8 cellular contexts compared by ENCODE assay signal in genomic region chr19:18322759-18323460, GRCh38. TPM values are rescaled to one million over a fixed set of nuclear protein-coding genes. Genes with fewer than 3 reads are reported as not detected.
DNase-seq lines count a peak whose midpoint lies in the region; ATAC-seq and TF ChIP-seq lines count a peak whose summit lies in the region.

LSM4 (minus strand) TSS chr19:18323076; CDS start chr19:18323020, 56 bp downstream.

- no peaks in the 10 kb centered on the region for H3K36me3 ChIP-seq in mucosa of descending colon (ENCODE audit: low read depth)

- peak; percentile 85 for ATAC-seq in GM21576 (IDR thresholded peaks at IDR 0.05; ENCODE audit: unreplicated experiment)
- peak; percentile 81 for ATAC-seq in mucosa of descending colon

- peak; percentile 45 for TF ChIP-seq RAD21 in Ishikawa (IDR thresholded peaks at IDR 0.05; ENCODE audit: low read depth)

- peak within 1 kb of the TSS; percentile 78 for H3K4me3 ChIP-seq in epithelial cell of esophagus (ENCODE audit: low read length)
- peak within 1 kb of the TSS; percentile 59 for H3K4me3 ChIP-seq in mucosa of descending colon

- peak; percentile 55 for TF ChIP-seq CTCF in epithelial cell of esophagus (IDR thresholded peaks at IDR 0.05; ENCODE audit: insufficient read depth, low read depth, low read length, missing control alignments)
- peak; percentile 1 for TF ChIP-seq CTCF in mucosa of descending colon (IDR thresholded peaks at IDR 0.05)

- H3K9me3 ChIP-seq in mucosa of descending colon: no peaks in the 10 kb centered on the region

- intact Hi-C loops in mucosa of descending colon (cut with DNase I, micrococcal nuclease): loop anchor here (5.0 kb wide), 2 partner anchors 41 to 46 kb away; partner anchors contain the start of gene JUND (in 1 of the 2)

- DNase-seq in DMS53 (lab: John Stamatoyannopoulos, UW): peak; percentile 99
- peak; percentile 89 for DNase-seq in OCI-M2 (lab: John Stamatoyannopoulos, UW; ENCODE audit: unreplicated experiment)
- DNase-seq in activated T-cell treated with anti-CD3 and anti-CD28 coated beads for 4 hours: peak; percentile 98
- peak; percentile 99 for DNase-seq in epithelial cell of esophagus (ENCODE audit: low read depth)
- DNase-seq in mucosa of descending colon: peak; percentile 99 to 100 (median 99)
- peak; percentile 99 for DNase-seq in stimulated activated CD8-positive, alpha-beta memory T cell treated with anti-CD3 and anti-CD28 coated beads, Interleukin-4, amount 100 ng/mL, for 24 hours (ENCODE audit: low read depth)

- peaks cover 47% of the 10 kb centered on the region for H3K4me1 ChIP-seq in mucosa of descending colon (ENCODE audit: low read depth)

- no peak for TF ChIP-seq EP300 in Ishikawa (IDR thresholded peaks at IDR 0.05; ENCODE audit: borderline replicate concordance)

TF ChIP-seq in Ishikawa, 13 proteins besides CTCF, POLR2A, EP300 and RAD21:
- TF ChIP-seq YY1 (IDR thresholded peaks at IDR 0.05; ENCODE audit: low read depth) (peak; percentile 62; the same call in 1 of the 2 replicates), MAX (IDR thresholded peaks at IDR 0.05) (peak; percentile 90), NFIC (IDR thresholded peaks at IDR 0.05) (no peak), TCF12 (IDR thresholded peaks at IDR 0.05; ENCODE audit: low read depth) (0 out of 2 replicates have a peak, but pooled peaks have one; percentile 42), TAF1 (IDR thresholded peaks at IDR 0.05; ENCODE audit: low read depth) (peak; percentile 61), CREB1 (IDR thresholded peaks at IDR 0.05; ENCODE audit: low read depth) (0 out of 2 replicates have a peak, but pooled peaks have one; percentile 49), USF1 (IDR thresholded peaks at IDR 0.05) (no peak), TEAD4 (IDR thresholded peaks at IDR 0.05) (peak; percentile 59; the same call in 1 of the 2 replicates), CEBPB (IDR thresholded peaks at IDR 0.05) (no peak), FOXM1 (IDR thresholded peaks at IDR 0.05; ENCODE audit: borderline replicate concordance, low read depth) (no peak), EGR1 (IDR thresholded peaks at IDR 0.05) (no peak), REST (IDR thresholded peaks at IDR 0.05; ENCODE audit: low read depth) (no peak), ZBTB7A (IDR thresholded peaks at IDR 0.05; ENCODE audit: low read depth) (no peak)

RNA-seq across cellular contexts. Expression of gene LSM4, which starts in this region (rescaled TPM):
- total RNA-seq in mucosa of descending colon: 100 to 1,000 TPM in 2 of 3 donors, 10 to 100 TPM in 1; 86.3 to 158 (median 124) TPM

Comparison
In these comparisons a context has a peak if more than half of its experiments do, and no peak if none do; other contexts are left out.
1. Peak in every context shown above with its lines: DNase-seq, ATAC-seq and H3K4me3 ChIP-seq.